Comparison of ENCODE assay signal across 8 cellular contexts in genomic region chr2:74334931-74335333, GRCh38. TPM values are rescaled to one million over a fixed set of nuclear protein-coding genes. Genes with fewer than 3 reads are reported as not detected.
DNase-seq lines count a peak whose midpoint lies in the region; ATAC-seq lines count a peak whose summit lies in the region.

No MANE protein-coding gene starts in this region.

- intact Hi-C loops in left colon (cut with DNase I, micrococcal nuclease) = no loop called here

- DNase-seq in AG08396 (ENCODE audit: low spot score) (peak; percentile 80), NCI-H2227 (lab: John Stamatoyannopoulos, UW; ENCODE audit: unreplicated experiment) (peak; percentile 85), cerebellar cortex (ENCODE audit: low spot score) (peak; percentile 90), left colon (peak; percentile 66 to 80)
- DNase-seq in activated CD4-positive, alpha-beta T cell treated with anti-CD3 and anti-CD28 coated beads for 1 hour = peak; percentile 55
- DNase-seq in stimulated activated CD4-positive, alpha-beta T cell treated with anti-CD3 and anti-CD28 coated beads, Interleukin-2, amount 100 ng/mL, for 48 hours = peak; percentile 79 to 80

- ATAC-seq in GM19463 (IDR thresholded peaks at IDR 0.05; ENCODE audit: unreplicated experiment) (peak; percentile 45), left colon (peak; percentile 97), HG02678 (IDR thresholded peaks at IDR 0.05; ENCODE audit: unreplicated experiment) (no peak)

RNA-seq across cellular contexts. Expression of gene SLC4A5, which starts 8.3 kb away (rescaled TPM):
- 1 to 10 TPM; 1.4 to 2.2 TPM for total RNA-seq in left colon

RNA-seq across cellular contexts. Expression of gene DCTN1, which starts 45.2 kb away (rescaled TPM):
- total RNA-seq in left colon = 100 to 1,000 TPM in 1 of 2 donors, 10 to 100 TPM in 1; 94.6 to 114 TPM
